ENCODE assay signal across 9 cellular contexts in genomic region chr1:84632975-84633427, GRCh38. TPM values are rescaled to one million over a fixed set of nuclear protein-coding genes. Genes with fewer than 3 reads are reported as not detected.
DNase-seq lines count a peak whose midpoint lies in the region; ATAC-seq, FAIRE-seq and TF ChIP-seq lines count a peak whose summit lies in the region.
"Had no signal": no experiment of that assay in that cellular context is flagged by ENCODE, and none has a peak within 500 bp of the region (broad histone marks: within the 10 kb centered on the region; RNA-seq: fewer than 3 reads in every experiment).

No MANE protein-coding gene starts in this region.

- CTCF ChIA-PET in AG04450 (lab: Charles Lee) = interaction anchor here (0.9 kb wide), 1 partner anchor 121 kb away, joined by 4 read pairs; no protein-coding TSS in a partner anchor

- H3K4me3 ChIP-seq in AG04450 (ENCODE audit: low read depth, low read length) (no peak overlapping the region), SJCRH30 (no peak overlapping the region)

- H3K9me3 ChIP-seq in AG04450 (ENCODE audit: control insufficient read depth, insufficient read depth, low read length) = peaks cover 6% of the 10 kb centered on the region; the same call in 1 of the 2 replicates
- H3K9me3 ChIP-seq in SJCRH30 (replicated peaks) = no peaks in the 10 kb centered on the region

- H3K27ac ChIP-seq in AG04450 (ENCODE audit: low read depth, low read length) (no peak overlapping the region), SJCRH30 (no peak overlapping the region)

- no peaks in the 10 kb centered on the region for H3K27me3 ChIP-seq in AG04450 (ENCODE audit: control insufficient read depth, insufficient read depth, low read length)
- no peaks in the 10 kb centered on the region for H3K27me3 ChIP-seq in SJCRH30

- no peak for TF ChIP-seq CTCF in AG04450 (IDR thresholded peaks at IDR 0.05; ENCODE audit: low read depth, low read length)

- FAIRE-seq in H54 (lab: Jason Lieb, UNC) = peak; percentile 88
- FAIRE-seq: G401.6 had no signal

- POLR2A ChIA-PET in AG04450 (lab: Yijun Ruan, JAX) = no interaction called here

- peaks cover 18% of the 10 kb centered on the region for H3K4me1 ChIP-seq in SJCRH30

- TF ChIP-seq POLR2A in H54 (IDR thresholded peaks at IDR 0.05; ENCODE audit: low read depth, low read length) = no peak

- no peaks in the 10 kb centered on the region for H3K36me3 ChIP-seq in SJCRH30

- ATAC-seq in GM21381 (IDR thresholded peaks at IDR 0.05; ENCODE audit: unreplicated experiment) = no peak
- no peak for ATAC-seq in GM21723 (IDR thresholded peaks at IDR 0.05; ENCODE audit: unreplicated experiment)

- DNase-seq in AG04450 (ENCODE audit: low read depth, low spot score) (peak; percentile 18), H54 (ENCODE audit: insufficient read length, low spot score) (peak; percentile 35), SJCRH30 (peak; percentile 22 to 56), hepatic stellate cell (ENCODE audit: low spot score) (peak; percentile 41), SHP77 (lab: John Stamatoyannopoulos, UW) (no peak)
- DNase-seq in stimulated activated CD8-positive, alpha-beta memory T cell treated with anti-CD3 and anti-CD28 coated beads, Interleukin-4, amount 100 ng/mL, for 48 hours = no peak

RNA-seq across cellular contexts. Expression of gene SSX2IP, which starts 57.3 kb away (rescaled TPM):
- 21.4 and 31.7 TPM in 2 replicates for polyA plus RNA-seq in AG04450 (2011; rRNA removed)
- 9.4 and 21.1 TPM in 2 replicates for polyA minus RNA-seq in AG04450 (2011; rRNA and poly(A)+ RNA removed)
- 23.9 and 27.2 TPM in 2 replicates for total RNA-seq in SJCRH30 (2014; rRNA removed; shearing (Covaris generic))

RNA-seq across cellular contexts. Expression of gene CTBS, which starts 58.8 kb away (rescaled TPM):
- 25.0 and 37.3 TPM in 2 replicates for polyA plus RNA-seq in AG04450 (2011; rRNA removed)
- polyA minus RNA-seq in AG04450 (2011; rRNA and poly(A)+ RNA removed) = 9.0 and 12.5 TPM in 2 replicates
- 4.6 and 5.3 TPM in 2 replicates for total RNA-seq in SJCRH30 (2014; rRNA removed; shearing (Covaris generic))

Comparison
In these comparisons a context has a peak if more than half of its experiments do, and no peak if none do; other contexts are left out.
1. DNase-seq: peak in AG04450 (single experiment), H54 (single experiment), SJCRH30 (2 of 2) and hepatic stellate cell (single experiment); none in SHP77 (0 of 2) and stimulated activated CD8-positive, alpha-beta memory T cell treated with anti-CD3 and anti-CD28 coated beads, Interleukin-4, amount 100 ng/mL, for 48 hours (single experiment).